ENCODE assay signal across 13 cellular contexts in genomic region chr10:5566606-5567005, GRCh38. TPM values are rescaled to one million over a fixed set of nuclear protein-coding genes. Genes with fewer than 3 reads are reported as not detected.
A peak's percentile ranks its signal among the peaks of the same experiment; 100 is the strongest.
DNase-seq lines count a peak whose midpoint lies in the region; ATAC-seq lines count a peak whose summit lies in the region.
"Had no signal": no experiment of that assay in that cellular context is flagged by ENCODE, and none has a peak within 500 bp of the region (broad histone marks: within the 10 kb centered on the region; RNA-seq: fewer than 3 reads in every experiment).

No MANE protein-coding gene starts in this region.

- POLR2A ChIA-PET in activated CD4-positive, alpha-beta T cell treated with anti-CD3 and anti-CD28 coated beads for 36 hours (lab: Charles Lee): interaction anchor here (1.6 kb wide), 1 partner anchor 18 kb away, joined by 7 read pairs; no protein-coding TSS in a partner anchor

- CTCF ChIA-PET in activated CD4-positive, alpha-beta T cell treated with anti-CD3 and anti-CD28 coated beads for 36 hours (lab: Charles Lee): interaction anchor here (0.6 to 2.1 kb wide), 4 partner anchors 49 to 125 kb away, joined by 3 to 6 read pairs (median 4); no protein-coding TSS in a partner anchor

- H3K9me3 Mint-ChIP-seq in activated CD4-positive, alpha-beta T cell treated with anti-CD3 and anti-CD28 coated beads for 36 hours (ENCODE audit: low read depth): peaks cover 4% of the 10 kb centered on the region
- H3K9me3 Mint-ChIP-seq: GM23338 had no signal

- peak overlapping the region; percentile 32 for H3K27ac Mint-ChIP-seq in activated CD4-positive, alpha-beta T cell treated with anti-CD3 and anti-CD28 coated beads for 36 hours
- H3K27ac Mint-ChIP-seq: GM23338 had no signal

- intact Hi-C loops in activated CD4-positive, alpha-beta T cell treated with anti-CD3 and anti-CD28 coated beads for 36 hours (cut with DNase I, micrococcal nuclease): no loop called here
- intact Hi-C loops in head of caudate nucleus (cut with DNase I): no loop called here

- H3K4me1 Mint-ChIP-seq in activated CD4-positive, alpha-beta T cell treated with anti-CD3 and anti-CD28 coated beads for 36 hours: peaks cover 42% of the 10 kb centered on the region

- H3K36me3 Mint-ChIP-seq in activated CD4-positive, alpha-beta T cell treated with anti-CD3 and anti-CD28 coated beads for 36 hours (ENCODE audit: low read depth): no peaks in the 10 kb centered on the region

- H3K27me3 Mint-ChIP-seq in activated CD4-positive, alpha-beta T cell treated with anti-CD3 and anti-CD28 coated beads for 36 hours: no peaks in the 10 kb centered on the region

- peak; percentile 81 for DNase-seq in activated CD4-positive, alpha-beta T cell treated with anti-CD3 and anti-CD28 coated beads for 36 hours
- no peak for DNase-seq in activated CD4-positive, alpha-beta T cell treated with anti-CD3 and anti-CD28 coated beads for 1 hour
- peak; percentile 56 to 62 for DNase-seq in activated CD4-positive, alpha-beta T cell treated with anti-CD3 and anti-CD28 coated beads, Interleukin-2, amount 50 U/mL, for 48 hours
- DNase-seq in head of caudate nucleus: peak in 38 of 42 donors; percentile 25 to 86 (median 56)
- peak; percentile 19 for DNase-seq in stimulated activated naive CD4-positive, alpha-beta T cell treated with Interleukin-2 at 50 U/mL for 16 hours (lab: John Stamatoyannopoulos, UW)
- no peak for DNase-seq in germinal center (ENCODE audit: low spot score)
- no peak for DNase-seq in NCI-H2227 treated with DMSO at 0.1 percent for 48 hours (lab: John Stamatoyannopoulos, UW)
- DNase-seq: EL, kidney glomerular epithelial cell had no signal

- H3K4me3 Mint-ChIP-seq in activated CD4-positive, alpha-beta T cell treated with anti-CD3 and anti-CD28 coated beads for 36 hours: no peak overlapping the region
- H3K4me3 Mint-ChIP-seq: GM23338 had no signal

- ATAC-seq in activated CD4-positive, alpha-beta T cell treated with anti-CD3 and anti-CD28 coated beads for 36 hours: peak; percentile 72
- no peak for ATAC-seq in HG03139 (IDR thresholded peaks at IDR 0.05; ENCODE audit: unreplicated experiment)
- ATAC-seq: GM23338 had no signal

RNA-seq across cellular contexts. Expression of gene CALML3, which starts 41.8 kb away (rescaled TPM):
- total RNA-seq in activated CD4-positive, alpha-beta T cell treated with anti-CD3 and anti-CD28 coated beads for 36 hours: not detected
- total RNA-seq: fibroblast of lung, GM23338, omental fat pad had no signal

Comparison
In these comparisons a context has a peak if more than half of its experiments do, and no peak if none do; other contexts are left out.
1. DNase-seq: peak in activated CD4-positive, alpha-beta T cell treated with anti-CD3 and anti-CD28 coated beads for 36 hours (single experiment), activated CD4-positive, alpha-beta T cell treated with anti-CD3 and anti-CD28 coated beads, Interleukin-2, amount 50 U/mL, for 48 hours (2 of 2), head of caudate nucleus (38 of 42) and stimulated activated naive CD4-positive, alpha-beta T cell treated with Interleukin-2 at 50 U/mL for 16 hours (single experiment); none in activated CD4-positive, alpha-beta T cell treated with anti-CD3 and anti-CD28 coated beads for 1 hour (single experiment), germinal center (single experiment) and NCI-H2227 treated with DMSO at 0.1 percent for 48 hours (single experiment).